ENCODE assay signal across 26 cellular contexts in genomic region chr1:17206196-17206595, GRCh38. TPM values are rescaled to one million over a fixed set of nuclear protein-coding genes. Genes with fewer than 3 reads are reported as not detected.
"Had no signal": no experiment of that assay in that cellular context is flagged by ENCODE, and none has a peak within 500 bp of the region (broad histone marks: within the 10 kb centered on the region; RNA-seq: fewer than 3 reads in every experiment).

No MANE protein-coding gene starts in this region.

- H3K27ac ChIP-seq: left ventricle myocardium inferior, sigmoid colon, testis, upper lobe of left lung had no signal

- H3K4me3 ChIP-seq: left ventricle myocardium inferior, sigmoid colon, smooth muscle cell, testis, upper lobe of left lung had no signal

- H3K36me3 ChIP-seq: left ventricle myocardium inferior, sigmoid colon, upper lobe of left lung had no signal

- H3K9me3 ChIP-seq: left ventricle myocardium inferior, sigmoid colon, testis, upper lobe of left lung had no signal

- H3K27me3 ChIP-seq: sigmoid colon, testis, upper lobe of left lung had no signal

- DNase-seq: activated CD4-positive, alpha-beta T cell treated with anti-CD3 and anti-CD28 coated beads for 36 hours; activated CD4-positive, alpha-beta T cell treated with anti-CD3 and anti-CD28 coated beads, Interleukin-2, amount 50 U/mL, for 48 hours; activated CD8-positive, alpha-beta memory T cell treated with anti-CD3 and anti-CD28 coated beads, Interleukin-2, amount 50 U/mL, for 48 hours; activated naive CD4-positive, alpha-beta T cell treated with Interleukin-2 at 50 U/mL for 16 hours; activated naive CD8-positive, alpha-beta T cell treated with anti-CD3 and anti-CD28 coated beads, Interleukin-2, amount 50 U/mL, for 24 hours; activated T-cell treated with anti-CD3 and anti-CD28 coated beads, Interleukin-2, amount 50 U/mL, for 4 hours; foreskin melanocyte; kidney glomerular epithelial cell; left ventricle myocardium inferior; mammary epithelial cell; midbrain; sigmoid colon; stimulated activated CD4-positive, alpha-beta T cell treated with anti-CD3 and anti-CD28 coated beads, Interleukin-15, amount 100 ng/mL, for 24 hours; stimulated activated naive CD4-positive, alpha-beta T cell; T-helper 9 cell; testis; upper lobe of left lung had no signal

- H3K4me2 ChIP-seq: smooth muscle cell had no signal

- H3K4me1 ChIP-seq: left ventricle myocardium inferior, sigmoid colon, testis had no signal

- FAIRE-seq: endometrium had no signal

RNA-seq across cellular contexts. Expression of gene PADI1, which starts 1.3 kb away (rescaled TPM):
- total RNA-seq: activated CD4-positive, alpha-beta T cell treated with anti-CD3 and anti-CD28 coated beads for 36 hours; activated CD8-positive, alpha-beta memory T cell treated with anti-CD3 and anti-CD28 coated beads for 36 hours; activated T-cell treated with anti-CD3 and anti-CD28 coated beads, Interleukin-2, amount 50 U/mL, for 4 hours; activated T-helper 2 cell treated with anti-CD3 and anti-CD28 coated beads, Interferon-gamma antibody, Interleukin-2, Interleukin-4, amounts not matched to agents 10 μg/mL and 5 μg/mL and 100 μg/mL, durations not matched to agents 14 hours and 24 hours and 36 hours; left ventricle myocardium inferior; omental fat pad; sigmoid colon; T-helper 1 cell treated with Interleukin-12 subunit alpha and Interleukin-12 subunit beta and Interleukin-4 antibody, amounts not matched to agents 30 ng/mL and 1 ng/mL, for 36 hours; upper lobe of left lung had no signal
- polyA plus RNA-seq: smooth muscle cell had no signal

RNA-seq across cellular contexts. Expression of gene PADI3, which starts 42.7 kb away (rescaled TPM):
- total RNA-seq: activated CD4-positive, alpha-beta T cell treated with anti-CD3 and anti-CD28 coated beads for 36 hours; activated CD8-positive, alpha-beta memory T cell treated with anti-CD3 and anti-CD28 coated beads for 36 hours; activated T-cell treated with anti-CD3 and anti-CD28 coated beads, Interleukin-2, amount 50 U/mL, for 4 hours; activated T-helper 2 cell treated with anti-CD3 and anti-CD28 coated beads, Interferon-gamma antibody, Interleukin-2, Interleukin-4, amounts not matched to agents 10 μg/mL and 5 μg/mL and 100 μg/mL, durations not matched to agents 14 hours and 24 hours and 36 hours; cerebellum; epithelial cell of proximal tubule; left ventricle myocardium inferior; omental fat pad; sigmoid colon; smooth muscle cell; T-helper 1 cell treated with Interleukin-12 subunit alpha and Interleukin-12 subunit beta and Interleukin-4 antibody, amounts not matched to agents 30 ng/mL and 1 ng/mL, for 36 hours; upper lobe of left lung had no signal
- polyA plus RNA-seq: neural cell, smooth muscle cell had no signal
